27 cellular contexts compared by ENCODE assay signal in the genomic region with DNA sequence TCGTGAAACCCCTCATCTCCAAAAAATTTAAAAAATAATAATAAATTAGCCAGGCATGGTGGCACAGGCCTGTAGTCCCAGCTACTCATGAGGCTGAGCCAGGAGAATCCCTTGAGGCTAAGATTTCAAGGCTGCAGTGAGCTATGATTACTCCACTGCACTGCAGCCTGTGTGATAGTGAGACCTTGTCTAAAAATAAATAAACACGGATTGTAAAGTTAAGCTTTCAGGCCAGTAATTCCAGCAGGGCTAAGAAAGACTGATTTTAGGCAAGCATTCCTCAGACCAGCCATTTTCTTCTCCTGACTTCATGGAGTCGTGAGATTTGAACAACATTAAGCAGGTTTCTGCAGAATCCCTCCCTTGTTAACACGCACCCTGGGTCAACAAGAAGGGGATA.
"Had no signal": no experiment of that assay in that cellular context is flagged by ENCODE, and none has a peak within 500 bp of the region (broad histone marks: within the 10 kb centered on the region; RNA-seq: fewer than 3 reads in every experiment).

No MANE protein-coding gene starts in this region.

- H3K4me3 ChIP-seq: body of pancreas, breast epithelium, MG63, SJCRH30 had no signal

- H3K27me3 ChIP-seq: body of pancreas, breast epithelium, MG63, SJCRH30 had no signal

- H3K36me3 ChIP-seq: breast epithelium, MG63, SJCRH30 had no signal

- DNase-seq: activated CD4-positive, alpha-beta T cell treated with anti-CD3 and anti-CD28 coated beads for 36 hours; activated CD4-positive, alpha-beta T cell treated with anti-CD3 and anti-CD28 coated beads, Interleukin-2, amount 10 ng/mL, durations not matched to agents 7 days and 5 days; activated CD4-positive, alpha-beta T cell treated with anti-CD3 and anti-CD28 coated beads, Interleukin-2, amount 50 U/mL, for 48 hours; activated CD8-positive, alpha-beta T cell treated with anti-CD3 and anti-CD28 coated beads, Interleukin-2, amount 10 ng/mL, durations not matched to agents 7 days and 5 days; activated gamma-delta T cell; activated naive CD4-positive, alpha-beta T cell treated with Interleukin-2 at 50 U/mL for 16 hours; activated naive CD8-positive, alpha-beta T cell treated with anti-CD3 and anti-CD28 coated beads, Interleukin-2, amount 10 ng/mL, durations not matched to agents 7 days and 5 days; activated T-cell treated with anti-CD3 and anti-CD28 coated beads, Interleukin-2, amount 50 U/mL, for 24 hours; body of pancreas; Karpas-422; KBM-7; MG63; NCI-H1048; NCI-H1105 treated with DMSO at 0.1 percent for 48 hours; NCI-H1436; NCI-H1694; NCI-H2029; NCI-H345; NCI-H524 treated with DMSO at 0.1 percent for 48 hours; SJCRH30; SK-N-SH had no signal

- H3K27ac ChIP-seq: body of pancreas, breast epithelium, RWPE1, SJCRH30 had no signal

- H3K9me3 ChIP-seq: body of pancreas, breast epithelium, MG63, SJCRH30, SK-N-SH had no signal

- ATAC-seq: activated CD4-positive, alpha-beta T cell treated with anti-CD3 and anti-CD28 coated beads for 36 hours; activated CD4-positive, CD25-positive, alpha-beta regulatory T cell treated with anti-CD3 and anti-CD28 coated beads, Interleukin-2, amount 50 U/mL, for 24 hours; activated CD8-positive, alpha-beta T cell treated with anti-CD3 and anti-CD28 coated beads, Interleukin-2, amount 10 ng/mL, durations not matched to agents 7 days and 5 days; body of pancreas; Panc1; Right ventricle myocardium inferior; WTC11 had no signal

- H3K4me1 ChIP-seq: breast epithelium had no signal
